In the genomic region with DNA sequence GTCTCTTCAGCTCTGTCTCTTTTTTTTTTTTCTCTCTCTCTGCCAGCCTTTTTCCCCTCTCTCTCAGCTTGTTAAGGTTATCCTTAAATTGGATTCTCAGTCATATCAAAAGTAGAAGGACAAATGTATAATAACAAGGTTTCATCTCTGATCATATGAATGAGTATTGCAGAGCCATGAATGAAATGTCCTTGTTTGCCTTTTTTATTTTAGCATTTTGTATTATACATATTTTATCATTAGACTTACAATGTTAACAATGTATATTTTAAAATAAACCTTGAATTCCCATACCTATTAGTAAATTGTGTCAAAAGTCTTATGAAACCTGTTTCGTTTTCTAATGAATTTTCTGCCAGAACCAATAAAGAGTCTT, we compare ENCODE assay signal across 9 cellular contexts. TPM values are rescaled to one million over a fixed set of nuclear protein-coding genes. Genes with fewer than 3 reads are reported as not detected.
DNase-seq lines count a peak whose midpoint lies in the region; ATAC-seq and TF ChIP-seq lines count a peak whose summit lies in the region.
"Had no signal": no experiment of that assay in that cellular context is flagged by ENCODE, and none has a peak within 500 bp of the region (broad histone marks: within the 10 kb centered on the region; RNA-seq: fewer than 3 reads in every experiment).

No MANE protein-coding gene starts in this region.

- H3F3A ChIP-seq in SK-N-SH (replicated peaks; ENCODE audit: insufficient read depth), result peaks cover 43% of the 10 kb centered on the region

- H3K9me3 Mint-ChIP-seq in activated naive CD8-positive, alpha-beta T cell treated with anti-CD3 and anti-CD28 coated beads, Interleukin-2, amount 50 U/mL, for 24 hours, result no peaks in the 10 kb centered on the region

- POLR2A ChIA-PET in SK-N-SH (lab: Yijun Ruan, JAX), result interaction anchor here (0.8 to 2.5 kb wide), 7 partner anchors 10 to 225 kb away, joined by 3 to 26 read pairs (median 6); partner anchors contain the start of gene FUBP1

- DNase-seq in SK-N-SH (no peak), kidney epithelial cell (ENCODE audit: low read depth) (no peak), suprapubic skin (ENCODE audit: low spot score in 2 of 2) (no peak), C1 segment of cervical spinal cord (lab: John Stamatoyannopoulos, UW) (no peak), NOMO-1 treated with dmso at 0.1 percent for 144 hours (lab: John Stamatoyannopoulos, UW; ENCODE audit: unreplicated experiment) (no peak)
- no peak for DNase-seq in activated naive CD8-positive, alpha-beta T cell treated with anti-CD3 and anti-CD28 coated beads, Interleukin-2, amount 50 U/mL, for 24 hours

- peaks cover 3% of the 10 kb centered on the region for H3K27me3 Mint-ChIP-seq in activated naive CD8-positive, alpha-beta T cell treated with anti-CD3 and anti-CD28 coated beads, Interleukin-2, amount 50 U/mL, for 24 hours

- H3K9ac ChIP-seq in SK-N-SH, result peak overlapping the region; percentile 96

- peak overlapping the region; percentile 71 for H3K4me2 ChIP-seq in SK-N-SH

- H3K79me2 ChIP-seq in SK-N-SH (ENCODE audit: insufficient read depth), result peaks cover 71% of the 10 kb centered on the region

- H3K36me3 ChIP-seq in SK-N-SH (replicated peaks in 1 of 2; ENCODE audit: control insufficient read depth in 1 of 2, insufficient read depth in 2 of 2, low read length in 1 of 2) (peaks cover 0 to 13% of the 10 kb centered on the region in 2 experiments), kidney epithelial cell (ENCODE audit: control insufficient read depth, insufficient read depth, low read length) (no peaks in the 10 kb centered on the region), suprapubic skin (no peaks in the 10 kb centered on the region)

- H3K4me3 ChIP-seq in SK-N-SH (ENCODE audit: low read depth in 2 of 2, low read length in 1 of 2) (peak overlapping the region; percentile 62 to 70), kidney epithelial cell (ENCODE audit: low read depth, low read length) (peak overlapping the region; percentile 56), suprapubic skin (peak overlapping the region; percentile 62)

- H3K27ac Mint-ChIP-seq in activated naive CD8-positive, alpha-beta T cell treated with anti-CD3 and anti-CD28 coated beads, Interleukin-2, amount 50 U/mL, for 24 hours, result peak overlapping the region; percentile 100

- WGBS in SK-N-SH (ENCODE audit: low lambda C conversion rate), result 3% methylated on average over 1 of the region's 1 CpG
- 0% methylated on average over 1 of the region's 1 CpG for WGBS in suprapubic skin

- H3K4me3 Mint-ChIP-seq in activated naive CD8-positive, alpha-beta T cell treated with anti-CD3 and anti-CD28 coated beads, Interleukin-2, amount 50 U/mL, for 24 hours, result peak overlapping the region; percentile 89

- no peak for ATAC-seq in SK-N-SH treated with all-trans-retinoic acid at 6 μM for 48 hours
- ATAC-seq in activated naive CD8-positive, alpha-beta T cell treated with anti-CD3 and anti-CD28 coated beads, Interleukin-2, amount 50 U/mL, for 24 hours, result no peak
- no peak for ATAC-seq in GM18511 (IDR thresholded peaks at IDR 0.05; ENCODE audit: unreplicated experiment)

- CTCF ChIA-PET in SK-N-SH (lab: Yijun Ruan, JAX), result interaction anchor here (1.8 to 2.8 kb wide), 2 partner anchors 24 to 109 kb away, joined by 12 to 16 read pairs; no protein-coding TSS in a partner anchor

- H3K27ac ChIP-seq in SK-N-SH (ENCODE audit: low read depth in 2 of 2, low read length in 1 of 2), result peak overlapping the region; percentile 90 to 95
- peak overlapping the region; percentile 91 for H3K27ac ChIP-seq in suprapubic skin

- no peak for TF ChIP-seq CTCF in SK-N-SH (IDR thresholded peaks at IDR 0.05)
- TF ChIP-seq CTCF in kidney epithelial cell (IDR thresholded peaks at IDR 0.05; ENCODE audit: insufficient read depth, low read length, poor library complexity, severe bottlenecking), result no peak
- TF ChIP-seq CTCF in suprapubic skin (IDR thresholded peaks at IDR 0.05), result no peak

- H4K20me1 ChIP-seq in SK-N-SH (ENCODE audit: insufficient read depth), result no peaks in the 10 kb centered on the region; the same call in 1 of the 2 replicates

- peaks cover 6 to 8% of the 10 kb centered on the region in 2 experiments; a peak in 2 of 4 replicates for H3K4me1 ChIP-seq in SK-N-SH (ENCODE audit: control insufficient read depth in 1 of 2, insufficient read depth in 2 of 2, low read depth in 1 of 2, low read length in 1 of 2)
- H3K4me1 ChIP-seq in suprapubic skin, result peaks cover 34% of the 10 kb centered on the region

- H3K4me1 Mint-ChIP-seq in activated naive CD8-positive, alpha-beta T cell treated with anti-CD3 and anti-CD28 coated beads, Interleukin-2, amount 50 U/mL, for 24 hours, result peaks cover 62% of the 10 kb centered on the region

- peaks cover 5% of the 10 kb centered on the region for H3K36me3 Mint-ChIP-seq in activated naive CD8-positive, alpha-beta T cell treated with anti-CD3 and anti-CD28 coated beads, Interleukin-2, amount 50 U/mL, for 24 hours (ENCODE audit: low read depth)

- no peaks in the 10 kb centered on the region for H3K9me2 ChIP-seq in SK-N-SH

- no peak for TF ChIP-seq POLR2A in suprapubic skin (IDR thresholded peaks at IDR 0.05)

- TF ChIP-seq EP300 in SK-N-SH (IDR thresholded peaks at IDR 0.05; ENCODE audit: borderline replicate concordance in 1 of 2, low read depth in 1 of 2, low read length in 1 of 2), result no peak
- TF ChIP-seq EP300 in suprapubic skin (IDR thresholded peaks at IDR 0.05), result no peak

- no peaks in the 10 kb centered on the region for H3K9me3 ChIP-seq in SK-N-SH
- H3K9me3 ChIP-seq in suprapubic skin, result no peaks in the 10 kb centered on the region

- no peak overlapping the region for H2AFZ ChIP-seq in SK-N-SH (ENCODE audit: low read depth)

- no peak for TF ChIP-seq RAD21 in SK-N-SH (IDR thresholded peaks at IDR 0.05; ENCODE audit: low read length)

- H3K27me3 ChIP-seq in SK-N-SH (ENCODE audit: insufficient read depth) (no peaks in the 10 kb centered on the region), kidney epithelial cell (ENCODE audit: control insufficient read depth, insufficient read depth, low read length) (no peaks in the 10 kb centered on the region), suprapubic skin (no peaks in the 10 kb centered on the region)

TF ChIP-seq in SK-N-SH, 30 proteins besides CTCF, POLR2A, EP300 and RAD21:
- no peak for TF ChIP-seq ELF1 (IDR thresholded peaks at IDR 0.05)
- no peak for TF ChIP-seq TCF12 (IDR thresholded peaks at IDR 0.05)
- TF ChIP-seq USF2 (IDR thresholded peaks at IDR 0.05; ENCODE audit: borderline replicate concordance, low read depth, low read length), result no peak
TF ChIP-seq in SK-N-SH: peak in this region for 0.

TF ChIP-seq in SK-N-SH treated with all-trans-retinoic acid at 6 μM for 48 hours, 23 proteins besides CTCF, POLR2A, EP300 and RAD21 (continues in another document):
- TF ChIP-seq RARB (CRISPR knock-in tag; IDR thresholded peaks at IDR 0.05) (no peak), CSDC2 (CRISPR knock-in tag; IDR thresholded peaks at IDR 0.05) (no peak), OSR1 (CRISPR knock-in tag; IDR thresholded peaks at IDR 0.05) (no peak), ZC3H10 (CRISPR knock-in tag; IDR thresholded peaks at IDR 0.05) (no peak), ZFP3 (CRISPR knock-in tag; IDR thresholded peaks at IDR 0.05) (no peak), ARNTL (CRISPR knock-in tag; IDR thresholded peaks at IDR 0.05; ENCODE audit: borderline replicate concordance, low read depth) (no peak), CREB5 (CRISPR knock-in tag; IDR thresholded peaks at IDR 0.05; ENCODE audit: low read depth) (no peak), ZNF8 (CRISPR knock-in tag; IDR thresholded peaks at IDR 0.05) (no peak), TOX (CRISPR knock-in tag; IDR thresholded peaks at IDR 0.05; ENCODE audit: borderline replicate concordance) (no peak)
- TF ChIP-seq, protein P1, sequence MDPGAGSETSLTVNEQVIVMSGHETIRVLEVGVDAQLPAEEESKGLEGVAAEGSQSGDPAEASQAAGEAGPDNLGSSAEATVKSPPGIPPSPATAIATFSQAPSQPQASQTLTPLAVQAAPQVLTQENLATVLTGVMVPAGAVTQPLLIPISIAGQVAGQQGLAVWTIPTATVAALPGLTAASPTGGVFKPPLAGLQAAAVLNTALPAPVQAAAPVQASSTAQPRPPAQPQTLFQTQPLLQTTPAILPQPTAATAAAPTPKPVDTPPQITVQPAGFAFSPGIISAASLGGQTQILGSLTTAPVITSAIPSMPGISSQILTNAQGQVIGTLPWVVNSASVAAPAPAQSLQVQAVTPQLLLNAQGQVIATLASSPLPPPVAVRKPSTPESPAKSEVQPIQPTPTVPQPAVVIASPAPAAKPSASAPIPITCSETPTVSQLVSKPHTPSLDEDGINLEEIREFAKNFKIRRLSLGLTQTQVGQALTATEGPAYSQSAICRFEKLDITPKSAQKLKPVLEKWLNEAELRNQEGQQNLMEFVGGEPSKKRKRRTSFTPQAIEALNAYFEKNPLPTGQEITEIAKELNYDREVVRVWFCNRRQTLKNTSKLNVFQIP (CRISPR knock-in tag; IDR thresholded peaks at IDR 0.05; ENCODE audit: borderline replicate concordance, low read depth), result no peak

RNA-seq across cellular contexts. Expression of gene DNAJB4, which starts 0.6 kb away (rescaled TPM):
- polyA plus RNA-seq in SK-N-SH (2012; rRNA removed), result 13.5 and 17.5 TPM in 2 replicates
- 20.2 and 24.3 TPM in 2 replicates for polyA plus RNA-seq in SK-N-SH (2012; cell fraction: cytosol; rRNA removed)
- 7.3 and 18.3 TPM in 2 replicates for polyA plus RNA-seq in SK-N-SH (2012; cell fraction: nucleus; rRNA removed)
- total RNA-seq in kidney epithelial cell (7.3 and 8.1 TPM in 2 replicates), suprapubic skin (10 to 100 TPM; 16.8 to 30.2 (median 24.9) TPM)

RNA-seq across cellular contexts. Expression of gene FUBP1, which starts 26.5 kb away (rescaled TPM):
- 64.1 and 95.7 TPM in 2 replicates for polyA plus RNA-seq in SK-N-SH (2012; rRNA removed)
- polyA plus RNA-seq in SK-N-SH (2012; cell fraction: cytosol; rRNA removed), result 59.1 and 60.1 TPM in 2 replicates
- polyA plus RNA-seq in SK-N-SH (2012; cell fraction: nucleus; rRNA removed), result 198 and 297 TPM in 2 replicates
- 101 and 102 TPM in 2 replicates for total RNA-seq in kidney epithelial cell
- total RNA-seq in suprapubic skin, result 100 to 1,000 TPM in 1 of 4 donors, 10 to 100 TPM in 3; 57.9 to 178 (median 68.5) TPM

RNA-seq across cellular contexts. Expression of gene GIPC2, which starts 40.4 kb away (rescaled TPM):
- 0.02 TPM in 1 of 2 replicates, not detected in the other for polyA plus RNA-seq in SK-N-SH (2012; rRNA removed)
- 0.04 TPM in 2 replicates for polyA plus RNA-seq in SK-N-SH (2012; cell fraction: cytosol; rRNA removed)
- polyA plus RNA-seq in SK-N-SH (2012; cell fraction: nucleus; rRNA removed), result not detected in 2 replicates
- total RNA-seq in kidney epithelial cell, result 1.5 and 1.6 TPM in 2 replicates
- total RNA-seq in suprapubic skin, result 1 to 10 TPM; 4.2 to 5.9 (median 4.5) TPM
- total RNA-seq: HT1080 had no signal
